1 cellular context compared by ENCODE assay signal in the genomic region with DNA sequence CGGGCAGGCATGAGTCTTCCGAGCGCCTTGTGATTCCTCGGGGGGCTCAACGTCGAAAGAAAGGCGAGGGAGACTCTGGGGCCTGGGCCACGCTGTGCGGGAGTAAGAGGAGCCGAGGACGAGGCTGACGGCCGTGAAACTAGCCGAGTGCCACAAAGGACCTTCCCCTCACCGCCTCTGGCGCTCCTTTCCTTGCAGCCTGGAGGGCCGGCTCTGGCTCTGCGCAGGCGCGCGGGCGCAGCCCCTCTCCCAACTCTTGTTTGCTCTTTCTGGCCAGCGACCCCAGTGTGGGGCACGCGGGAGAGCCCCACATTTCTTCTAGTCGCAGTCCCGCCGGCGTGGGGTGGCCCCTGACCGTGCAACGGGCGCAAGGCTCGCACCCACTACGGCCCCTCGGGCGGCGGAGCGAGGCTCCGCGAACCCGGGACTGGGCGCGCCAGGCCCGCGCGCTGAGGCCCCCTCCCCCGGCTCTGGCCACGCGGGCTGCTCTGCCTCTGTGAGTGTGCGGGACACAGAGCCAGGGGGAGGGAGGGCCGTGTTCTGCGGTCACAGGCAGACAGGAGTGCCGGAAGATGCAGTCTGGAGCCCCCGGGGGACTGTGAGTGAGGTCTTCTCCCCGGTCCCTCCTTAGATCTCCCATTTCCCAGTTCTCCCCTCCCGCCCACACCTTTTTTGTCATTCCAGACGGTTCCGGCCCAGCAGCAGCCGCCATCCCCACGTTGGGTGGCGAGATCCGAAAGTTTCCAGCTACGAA.
TF ChIP-seq lines count a peak whose summit lies in the region.

No MANE protein-coding gene starts in this region.

TF ChIP-seq in PFSK-1, 5 proteins besides CTCF, POLR2A, EP300 and RAD21:
- TF ChIP-seq REST (IDR thresholded peaks at IDR 0.05; ENCODE audit: insufficient read depth in 1 of 2, low read depth in 2 of 2, low read length in 2 of 2) (0 out of 4 replicates have a peak, but pooled peaks of 1 of the 2 experiments have one; percentile 37), FOXP2 (optimal IDR thresholded peaks at IDR 0.05; ENCODE audit: borderline replicate concordance, extremely low read depth, extremely low read length, insufficient read depth) (peak; percentile 18), SIN3A (IDR thresholded peaks at IDR 0.05; ENCODE audit: borderline replicate concordance, insufficient read depth, low read length) (0 out of 2 replicates have a peak, but pooled peaks have one; percentile 49), POLR2AphosphoS5 (IDR thresholded peaks at IDR 0.05; ENCODE audit: low read depth, low read length) (peak; percentile 39), TAF1 (IDR thresholded peaks at IDR 0.05; ENCODE audit: borderline replicate concordance, insufficient read depth, low read length) (no peak)
TF ChIP-seq in PFSK-1: peak in this region for 4.
